ENCODE assay signal across 16 cellular contexts in genomic region chr7:131604841-131605279, GRCh38.
DNase-seq lines count a peak whose midpoint lies in the region; ATAC-seq and TF ChIP-seq lines count a peak whose summit lies in the region.
"Had no signal": no experiment of that assay in that cellular context is flagged by ENCODE, and none has a peak within 500 bp of the region (broad histone marks: within the 10 kb centered on the region; RNA-seq: fewer than 3 reads in every experiment).

No MANE protein-coding gene starts in this region.

- DNase-seq in NCI-H2171 treated with DMSO at 0.1 percent for 48 hours (lab: John Stamatoyannopoulos, UW), result peak; percentile 14
- no peak for DNase-seq in NCI-H2171 (lab: John Stamatoyannopoulos, UW)
- DNase-seq in iPS DF 19.7 (ENCODE audit: low read depth, low spot score), result peak; percentile 94
- peak; percentile 18 for DNase-seq in stromal cell of bone marrow (ENCODE audit: low read depth)
- DNase-seq in activated T-cell treated with anti-CD3 and anti-CD28 coated beads for 4 hours, result no peak
- DNase-seq: activated CD4-positive, alpha-beta T cell treated with anti-CD3 and anti-CD28 coated beads, Interleukin-2, amount 10 ng/mL, durations not matched to agents 24 days and 14 days; activated naive CD4-positive, alpha-beta T cell treated with Interleukin-2 at 50 U/mL for 16 hours; dermis blood vessel endothelial cell; GOT3; Kasumi-1; NCI-H2227 treated with DMSO at 0.1 percent for 48 hours; Right ventricle myocardium superior; stimulated activated naive CD4-positive, alpha-beta T cell had no signal

- peak; percentile 82 for ATAC-seq in SK-N-SH treated with all-trans-retinoic acid at 6 μM for 48 hours
- ATAC-seq in HG03354 (IDR thresholded peaks at IDR 0.05; ENCODE audit: poor library complexity, severe bottlenecking, unreplicated experiment), result no peak
- ATAC-seq in HG02981 (IDR thresholded peaks at IDR 0.05; ENCODE audit: unreplicated experiment), result no peak

TF ChIP-seq in SK-N-SH treated with all-trans-retinoic acid at 6 μM for 48 hours, 23 proteins besides CTCF, POLR2A, EP300 and RAD21:
- TF ChIP-seq ZC3H10 (CRISPR knock-in tag; IDR thresholded peaks at IDR 0.05) (no peak; the same call in 1 of the 2 replicates), ISL1 (CRISPR knock-in tag; IDR thresholded peaks at IDR 0.05) (peak; percentile 77), SNAI2 (CRISPR knock-in tag; IDR thresholded peaks at IDR 0.05) (no peak), BACH2 (CRISPR knock-in tag; IDR thresholded peaks at IDR 0.05; ENCODE audit: borderline replicate concordance) (no peak), RARB (CRISPR knock-in tag; IDR thresholded peaks at IDR 0.05) (peak; percentile 55; the same call in 1 of the 2 replicates), ZFP3 (CRISPR knock-in tag; IDR thresholded peaks at IDR 0.05) (peak; percentile 38; the same call in 1 of the 2 replicates), ZNF8 (CRISPR knock-in tag; IDR thresholded peaks at IDR 0.05) (0 out of 2 replicates have a peak, but pooled peaks have one; percentile 28), PPARA (CRISPR knock-in tag; IDR thresholded peaks at IDR 0.05; ENCODE audit: borderline replicate concordance) (no peak), TOX (CRISPR knock-in tag; IDR thresholded peaks at IDR 0.05; ENCODE audit: borderline replicate concordance) (peak; percentile 59; the same call in 1 of the 2 replicates), ZFP30 (CRISPR knock-in tag; IDR thresholded peaks at IDR 0.05) (peak; percentile 52; the same call in 1 of the 2 replicates), CSDC2 (CRISPR knock-in tag; IDR thresholded peaks at IDR 0.05) (no peak), CREB5 (CRISPR knock-in tag; IDR thresholded peaks at IDR 0.05; ENCODE audit: low read depth) (no peak), ESRRG (CRISPR knock-in tag; IDR thresholded peaks at IDR 0.05) (no peak), ARNTL (CRISPR knock-in tag; IDR thresholded peaks at IDR 0.05; ENCODE audit: borderline replicate concordance, low read depth) (no peak), TSHZ2 (CRISPR knock-in tag; IDR thresholded peaks at IDR 0.05) (no peak), TCF4 (CRISPR knock-in tag; IDR thresholded peaks at IDR 0.05; ENCODE audit: borderline replicate concordance) (no peak), ZNF70 (CRISPR knock-in tag; IDR thresholded peaks at IDR 0.05) (no peak), CSRNP3 (CRISPR knock-in tag; IDR thresholded peaks at IDR 0.05) (no peak), PATZ1 (CRISPR knock-in tag; IDR thresholded peaks at IDR 0.05; ENCODE audit: borderline replicate concordance) (peak; percentile 83; the same call in 1 of the 2 replicates), ZNF565 (CRISPR knock-in tag; conservative IDR thresholded peaks at IDR 0.05; ENCODE audit: low read depth) (no peak), OSR1 (CRISPR knock-in tag; IDR thresholded peaks at IDR 0.05) (no peak), GLIS3 (CRISPR knock-in tag; IDR thresholded peaks at IDR 0.05) (no peak), POU6F1 (CRISPR knock-in tag; IDR thresholded peaks at IDR 0.05; ENCODE audit: borderline replicate concordance, low read depth) (peak; percentile 58; the same call in 1 of the 2 replicates)

Comparison
In these comparisons a context has a peak if more than half of its experiments do, and no peak if none do; other contexts are left out.
1. DNase-seq: peak in NCI-H2171 treated with DMSO at 0.1 percent for 48 hours (single experiment), iPS DF 19.7 (single experiment) and stromal cell of bone marrow (single experiment); none in NCI-H2171 (single experiment) and activated T-cell treated with anti-CD3 and anti-CD28 coated beads for 4 hours (single experiment).